ENCODE assay signal across 10 cellular contexts in genomic region chr11:68550485-68550817, GRCh38.
DNase-seq lines count a peak whose midpoint lies in the region; ATAC-seq, FAIRE-seq and TF ChIP-seq lines count a peak whose summit lies in the region.
"Had no signal": no experiment of that assay in that cellular context is flagged by ENCODE, and none has a peak within 500 bp of the region (broad histone marks: within the 10 kb centered on the region; RNA-seq: fewer than 3 reads in every experiment).

No MANE protein-coding gene starts in this region.

- CTCF ChIA-PET in HepG2 (lab: Yijun Ruan, JAX; ENCODE audit: low intra/inter-chr PET ratio, low total read pairs) (no interaction called here), SK-N-SH (lab: Yijun Ruan, JAX) (interaction anchor here (1.2 kb wide), 1 partner anchor 15 kb away, joined by 3 read pairs; no protein-coding TSS in a partner anchor)

- H3K4me3 Mint-ChIP-seq in activated T-cell treated with anti-CD3 and anti-CD28 coated beads, Interleukin-2, amount 50 U/mL, for 72 hours: peak overlapping the region; percentile 61 to 80

- H3K27me3 ChIP-seq in HepG2 (ENCODE audit: control insufficient read depth in 1 of 2, insufficient read depth in 2 of 2, low read length in 2 of 2): no peaks in the 10 kb centered on the region
- H3K27me3 ChIP-seq in subcutaneous abdominal adipose tissue (ENCODE audit: control insufficient read depth in 5 of 5, insufficient read depth in 4 of 5, low read length in 5 of 5): no peaks in the 10 kb centered on the region
- H3K27me3 ChIP-seq in mesendoderm (ENCODE audit: insufficient read depth, low read length, poor library complexity): no peaks in the 10 kb centered on the region
- H3K27me3 ChIP-seq in SK-N-SH (ENCODE audit: insufficient read depth): no peaks in the 10 kb centered on the region

- no peak for FAIRE-seq in HepG2 (lab: Jason Lieb, UNC)

- H3K56ac ChIP-seq in mesendoderm (ENCODE audit: low read length): no peak overlapping the region

- H3K4me1 ChIP-seq in HepG2 (ENCODE audit: insufficient read depth, low read length) (peaks cover 9% of the 10 kb centered on the region), subcutaneous abdominal adipose tissue (ENCODE audit: control insufficient read depth in 5 of 5, insufficient read depth in 5 of 5, low read length in 5 of 5) (peaks cover 4 to 34% (median 20%) of the 10 kb centered on the region in 5 donors), mesendoderm (ENCODE audit: control insufficient read depth, low read depth, low read length) (peaks cover 5% of the 10 kb centered on the region), SK-N-SH (ENCODE audit: control insufficient read depth in 1 of 2, insufficient read depth in 2 of 2, low read depth in 1 of 2, low read length in 1 of 2) (peaks cover 11 to 13% of the 10 kb centered on the region in 2 experiments; a peak in 2 of 4 replicates)

- H3K4me3 ChIP-seq in HepG2 (replicated peaks in 1 of 3; ENCODE audit: insufficient read depth in 1 of 3, low read depth in 2 of 3, low read length in 3 of 3) (no peak overlapping the region), subcutaneous abdominal adipose tissue (ENCODE audit: low read depth in 1 of 5, low read length in 5 of 5) (peak overlapping the region in 1 of 5 donors; percentile 0), mesendoderm (ENCODE audit: low read length) (no peak overlapping the region), SK-N-SH (ENCODE audit: low read depth in 2 of 2, low read length in 1 of 2) (no peak overlapping the region)

- WGBS in HepG2 (ENCODE audit: low lambda C conversion rate): 94% methylated on average over 4 of the region's 4 CpGs
- no CpG with 5 or more reads among the region's 4 CpGs for WGBS in mesendoderm (ENCODE audit: extremely low coverage, insufficient coverage, low lambda C conversion rate)
- WGBS in SK-N-SH (ENCODE audit: low lambda C conversion rate): 91% methylated on average over 4 of the region's 4 CpGs

- no peaks in the 10 kb centered on the region for H3F3A ChIP-seq in SK-N-SH (replicated peaks; ENCODE audit: insufficient read depth)

- H3K27ac ChIP-seq in HepG2 (ENCODE audit: extremely low read length, insufficient read depth, low read length) (no peak overlapping the region), subcutaneous abdominal adipose tissue (ENCODE audit: low read depth, low read length) (peak overlapping the region; percentile 56), mesendoderm (ENCODE audit: low read depth, low read length) (no peak overlapping the region), SK-N-SH (ENCODE audit: low read depth in 2 of 2, low read length in 1 of 2) (no peak overlapping the region)

- DNase-seq in activated naive CD4-positive, alpha-beta T cell treated with Interleukin-2 at 50 U/mL for 16 hours: peak; percentile 33
- DNase-seq in activated naive CD4-positive, alpha-beta T cell treated with anti-CD3 and anti-CD28 coated beads, Interleukin-2, amount 50 U/mL, for 16 hours: no peak
- DNase-seq in activated T-cell treated with anti-CD3 and anti-CD28 coated beads, Interleukin-2, amount 50 U/mL, for 72 hours: peak; percentile 23 to 38
- DNase-seq in HepG2 (ENCODE audit: low spot score) (no peak), mesendoderm (no peak), SK-N-SH (no peak)
- DNase-seq: aorta had no signal

- H3K27me3 Mint-ChIP-seq in activated T-cell treated with anti-CD3 and anti-CD28 coated beads, Interleukin-2, amount 50 U/mL, for 72 hours (ENCODE audit: low read depth): no peaks in the 10 kb centered on the region

- H3K4me1 Mint-ChIP-seq in activated T-cell treated with anti-CD3 and anti-CD28 coated beads, Interleukin-2, amount 50 U/mL, for 72 hours (ENCODE audit: low read depth): peaks cover 54% of the 10 kb centered on the region

- TF ChIP-seq EP300 in HepG2 (IDR thresholded peaks at IDR 0.05; ENCODE audit: low read depth in 2 of 2, low read length in 2 of 2) (no peak), HepG2 (CRISPR knock-in tag; IDR thresholded peaks at IDR 0.05; ENCODE audit: borderline replicate concordance) (no peak), SK-N-SH (IDR thresholded peaks at IDR 0.05; ENCODE audit: borderline replicate concordance in 1 of 2, low read depth in 1 of 2, low read length in 1 of 2) (no peak)

- H3K79me1 ChIP-seq in mesendoderm (ENCODE audit: low read length): peaks cover 22% of the 10 kb centered on the region

- no peak overlapping the region for H2BK5ac ChIP-seq in mesendoderm (ENCODE audit: low read length)

- BruUV-seq in HepG2 (replicated peaks; lab: Mats Ljungman, UMichigan): no TSS peak

- H3K9me3 ChIP-seq in HepG2 (ENCODE audit: low read length) (no peaks in the 10 kb centered on the region), subcutaneous abdominal adipose tissue (ENCODE audit: control insufficient read depth in 5 of 5, low read length in 5 of 5) (no peaks in the 10 kb centered on the region), SK-N-SH (no peaks in the 10 kb centered on the region)

- TF ChIP-seq POLR2A in HepG2 (IDR thresholded peaks at IDR 0.05; ENCODE audit: insufficient read depth in 1 of 2, low read depth in 2 of 2, low read length in 2 of 2): no peak

- no peak overlapping the region for H3K4ac ChIP-seq in mesendoderm (ENCODE audit: low read depth, low read length)

- POLR2A ChIA-PET in HepG2 (lab: Yijun Ruan, JAX): no interaction called here
- POLR2A ChIA-PET in SK-N-SH (lab: Yijun Ruan, JAX): no interaction called here

- H2AFZ ChIP-seq in HepG2 (ENCODE audit: low read length): no peak overlapping the region
- no peak overlapping the region for H2AFZ ChIP-seq in SK-N-SH (ENCODE audit: low read depth)

- no peaks in the 10 kb centered on the region for H3K9me3 Mint-ChIP-seq in activated T-cell treated with anti-CD3 and anti-CD28 coated beads, Interleukin-2, amount 50 U/mL, for 72 hours

- H3K27ac Mint-ChIP-seq in activated T-cell treated with anti-CD3 and anti-CD28 coated beads, Interleukin-2, amount 50 U/mL, for 72 hours: peak overlapping the region; percentile 97

- H2AK5ac ChIP-seq in mesendoderm (ENCODE audit: low read length): no peak overlapping the region

- H3K9me2 ChIP-seq in SK-N-SH: no peaks in the 10 kb centered on the region

- peak in 1 of 2 donors; percentile 50 for ATAC-seq in activated T-cell treated with anti-CD3 and anti-CD28 coated beads, Interleukin-2, amount 50 U/mL, for 72 hours (replicated peaks in 1 of 2)
- ATAC-seq in HepG2 (no peak), GM19324 (IDR thresholded peaks at IDR 0.05; ENCODE audit: low FRiP score, unreplicated experiment) (no peak)
- ATAC-seq: Panc1 had no signal

- H4K20me1 ChIP-seq in HepG2 (ENCODE audit: insufficient read depth, low read length) (peaks cover 4% of the 10 kb centered on the region; the same call in 1 of the 2 replicates), SK-N-SH (ENCODE audit: insufficient read depth) (peaks cover 25% of the 10 kb centered on the region)

- TF ChIP-seq CTCF in HepG2 (CRISPR knock-in tag; IDR thresholded peaks at IDR 0.05) (no peak), SK-N-SH (IDR thresholded peaks at IDR 0.05) (no peak)

- H3K36me3 ChIP-seq in HepG2 (replicated peaks in 1 of 2; ENCODE audit: control insufficient read depth in 1 of 2, insufficient read depth in 2 of 2, low read length in 2 of 2): peaks cover 28 to 82% of the 10 kb centered on the region in 2 experiments
- H3K36me3 ChIP-seq in subcutaneous abdominal adipose tissue (ENCODE audit: control insufficient read depth in 5 of 5, insufficient read depth in 5 of 5, low read length in 5 of 5): peaks cover 25 to 58% (median 32%) of the 10 kb centered on the region in 5 donors
- peaks cover 4% of the 10 kb centered on the region for H3K36me3 ChIP-seq in mesendoderm (ENCODE audit: control insufficient read depth, insufficient read depth, low read length)
- peaks cover 54 to 64% of the 10 kb centered on the region in 2 experiments for H3K36me3 ChIP-seq in SK-N-SH (replicated peaks in 1 of 2; ENCODE audit: control insufficient read depth in 1 of 2, insufficient read depth in 2 of 2, low read length in 1 of 2)

- TF ChIP-seq RAD21 in HepG2 (CRISPR knock-in tag; IDR thresholded peaks at IDR 0.05) (no peak), SK-N-SH (IDR thresholded peaks at IDR 0.05; ENCODE audit: low read length) (no peak)

- no peak overlapping the region for H4K8ac ChIP-seq in mesendoderm (ENCODE audit: low read depth, low read length)

- no peak overlapping the region for H2BK15ac ChIP-seq in mesendoderm (replicated peaks; ENCODE audit: low read depth)

- no peak overlapping the region for H2BK120ac ChIP-seq in mesendoderm (ENCODE audit: low read depth, low read length)

- no peak overlapping the region for H3K9ac ChIP-seq in HepG2 (ENCODE audit: insufficient read depth, low read depth, low read length)
- H3K9ac ChIP-seq in subcutaneous abdominal adipose tissue (ENCODE audit: low read length in 5 of 5): peak overlapping the region in 2 of 5 donors; percentile 9 to 35
- no peak overlapping the region for H3K9ac ChIP-seq in mesendoderm (ENCODE audit: low read length)
- no peak overlapping the region for H3K9ac ChIP-seq in SK-N-SH

- H3K79me2 ChIP-seq in HepG2 (ENCODE audit: insufficient read depth, low read length) (peaks cover 11% of the 10 kb centered on the region), mesendoderm (ENCODE audit: control insufficient read depth, insufficient read depth, low read length) (peaks cover 12% of the 10 kb centered on the region), SK-N-SH (ENCODE audit: insufficient read depth) (peaks cover 66% of the 10 kb centered on the region)

- in situ Hi-C loops in HepG2 (cut with HindIII; ENCODE audit: extremely low pct_ligation_motif_present, low pct_unique_long_range_greater_than_20kb): no loop called here

- intact Hi-C loops in HepG2 (cut with micrococcal nuclease; ENCODE audit: unreplicated experiment): loop anchor here (5.0 kb wide), 1 partner anchor 143 kb away; no protein-coding TSS in a partner anchor

- H3K4me2 ChIP-seq in HepG2 (ENCODE audit: low read depth, low read length) (no peak overlapping the region), mesendoderm (ENCODE audit: low read length) (no peak overlapping the region), SK-N-SH (no peak overlapping the region)

- H4K5ac ChIP-seq in mesendoderm (ENCODE audit: low read length): no peak overlapping the region

- no peak overlapping the region for H3K23ac ChIP-seq in mesendoderm (ENCODE audit: low read length)

- H3K36me3 Mint-ChIP-seq in activated T-cell treated with anti-CD3 and anti-CD28 coated beads, Interleukin-2, amount 50 U/mL, for 72 hours (ENCODE audit: insufficient read depth in 2 of 2): peaks cover 11 to 28% of the 10 kb centered on the region in 2 donors

- no peak overlapping the region for H3K18ac ChIP-seq in mesendoderm (ENCODE audit: low read length)

TF ChIP-seq in HepG2, 621 proteins besides CTCF, POLR2A, EP300 and RAD21 (continues in another document):
- TF ChIP-seq POLR2AphosphoS5 (IDR thresholded peaks at IDR 0.05; ENCODE audit: low read depth, low read length) (no peak), NKX3-1 (CRISPR knock-in tag; IDR thresholded peaks at IDR 0.05) (no peak)

TF ChIP-seq in SK-N-SH, 30 proteins besides CTCF, POLR2A, EP300 and RAD21 (continues in another document):
- no peak for TF ChIP-seq TEAD4 (IDR thresholded peaks at IDR 0.05; ENCODE audit: borderline replicate concordance, insufficient read depth)

Comparison
In these comparisons a context has a peak if more than half of its experiments do, and no peak if none do; other contexts are left out.
1. DNase-seq: peak in activated naive CD4-positive, alpha-beta T cell treated with Interleukin-2 at 50 U/mL for 16 hours (single experiment) and activated T-cell treated with anti-CD3 and anti-CD28 coated beads, Interleukin-2, amount 50 U/mL, for 72 hours (2 of 2); none in activated naive CD4-positive, alpha-beta T cell treated with anti-CD3 and anti-CD28 coated beads, Interleukin-2, amount 50 U/mL, for 16 hours (single experiment), HepG2 (single experiment), mesendoderm (single experiment) and SK-N-SH (single experiment).